In genomic region chr6:40482532-40482931, GRCh38 we compare ENCODE assay signal across 16 cellular contexts.
DNase-seq lines count a peak whose midpoint lies in the region; ATAC-seq and TF ChIP-seq lines count a peak whose summit lies in the region.
"Had no signal": no experiment of that assay in that cellular context is flagged by ENCODE, and none has a peak within 500 bp of the region (broad histone marks: within the 10 kb centered on the region; RNA-seq: fewer than 3 reads in every experiment).

No MANE protein-coding gene starts in this region.

- H3K27ac ChIP-seq in DND-41 (ENCODE audit: low read length) (no peak overlapping the region), caudate nucleus (ENCODE audit: low read depth, low read length) (no peak overlapping the region), gastrocnemius medialis (no peak overlapping the region)
- H3K27ac ChIP-seq: cardiac muscle cell, pancreas, skin epidermis had no signal

- DNase-seq in DND-41 (peak; percentile 39), caudate nucleus (lab: John Stamatoyannopoulos, UW) (peak in 51 of 61 donors; percentile 14 to 92 (median 48)), middle frontal gyrus (ENCODE audit: extremely low spot score, low spot score) (peak; percentile 47), NCI-H2196 treated with DMSO at 0.1 percent for 48 hours (lab: John Stamatoyannopoulos, UW; ENCODE audit: unreplicated experiment) (no peak), gastrocnemius medialis (no peak), HPDE6-E6E7 (ENCODE audit: extremely low spot score) (no peak)
- DNase-seq in Jurkat, Clone E6-1 (ENCODE audit: low read depth, low spot score), result peak; percentile 17
- DNase-seq: activated CD4-positive, alpha-beta T cell treated with anti-CD3 and anti-CD28 coated beads for 4 hours; left colon; NCI-H1092 treated with DMSO at 0.1 percent for 48 hours; pancreas; SHP77 had no signal

- no peaks in the 10 kb centered on the region for H3K9me3 ChIP-seq in DND-41 (ENCODE audit: insufficient read depth, low read length, severe bottlenecking)
- no peaks in the 10 kb centered on the region for H3K9me3 ChIP-seq in gastrocnemius medialis
- H3K9me3 ChIP-seq: pancreas had no signal

- H3K9ac ChIP-seq in DND-41 (ENCODE audit: low read depth, low read length), result no peak overlapping the region

- H4K20me1 ChIP-seq in DND-41 (ENCODE audit: insufficient read depth, low read length), result 0 out of 2 replicates have a peak, but pooled peaks cover 3% of the 10 kb centered on the region

- H3K4me3 ChIP-seq in DND-41 (ENCODE audit: low read depth in 1 of 2, low read length in 2 of 2) (no peak overlapping the region), gastrocnemius medialis (no peak overlapping the region)
- H3K4me3 ChIP-seq in Jurkat, Clone E6-1 (ENCODE audit: low read length), result no peak overlapping the region
- H3K4me3 ChIP-seq: cardiac muscle cell, pancreas, skin epidermis had no signal

- H3K4me1 ChIP-seq in DND-41 (ENCODE audit: insufficient read depth, low read length) (peaks cover 12% of the 10 kb centered on the region), gastrocnemius medialis (no peaks in the 10 kb centered on the region)
- H3K4me1 ChIP-seq: pancreas had no signal

- no peak overlapping the region for H3K4me2 ChIP-seq in DND-41 (ENCODE audit: insufficient read depth, low read length)

- ATAC-seq in DND-41 (ENCODE audit: insufficient read depth, low read depth), result 0 out of 3 replicates have a peak, but pooled peaks have one; percentile 35
- no peak for ATAC-seq in gastrocnemius medialis
- ATAC-seq in HG03520 (IDR thresholded peaks at IDR 0.05; ENCODE audit: unreplicated experiment), result no peak
- ATAC-seq: activated naive CD4-positive, alpha-beta T cell treated with anti-CD3 and anti-CD28 coated beads, Interleukin-2, amount 50 U/mL, for 72 hours; left colon; pancreas had no signal

- H3K36me3 ChIP-seq in DND-41 (ENCODE audit: insufficient read depth, low read length) (no peaks in the 10 kb centered on the region), gastrocnemius medialis (no peaks in the 10 kb centered on the region)
- H3K36me3 ChIP-seq: cardiac muscle cell, pancreas had no signal

- TF ChIP-seq CTCF in DND-41 (IDR thresholded peaks at IDR 0.05; ENCODE audit: borderline replicate concordance, extremely low read depth, low read length, poor library complexity, severe bottlenecking) (no peak), gastrocnemius medialis (IDR thresholded peaks at IDR 0.05 in 4 of 5, conservative IDR thresholded peaks at IDR 0.05 in 1 of 5) (no peak)

- intact Hi-C loops in gastrocnemius medialis (cut with DNase I; ENCODE audit: low total_unique reads), result no loop called here

- TF ChIP-seq POLR2A in gastrocnemius medialis (IDR thresholded peaks at IDR 0.05), result no peak

- no peak overlapping the region for H2AFZ ChIP-seq in DND-41 (ENCODE audit: low read depth, low read length)

- in situ Hi-C loops in gastrocnemius medialis (cut with MboI; ENCODE audit: low sequenced_read_pairs in 4 of 4), result no loop called here

- no peaks in the 10 kb centered on the region for H3K79me2 ChIP-seq in DND-41 (ENCODE audit: insufficient read depth, low read length)

- H3K27me3 ChIP-seq in DND-41 (ENCODE audit: insufficient read depth, low read length, poor library complexity) (no peaks in the 10 kb centered on the region), gastrocnemius medialis (no peaks in the 10 kb centered on the region)
- H3K27me3 ChIP-seq: pancreas had no signal

Comparison
In these comparisons a context has a peak if more than half of its experiments do, and no peak if none do; other contexts are left out.
1. DNase-seq: peak in DND-41 (single experiment), Jurkat, Clone E6-1 (single experiment), caudate nucleus (51 of 61) and middle frontal gyrus (single experiment); none in NCI-H2196 treated with DMSO at 0.1 percent for 48 hours (single experiment), gastrocnemius medialis (0 of 2) and HPDE6-E6E7 (single experiment).